ENCODE assay signal across 17 cellular contexts in the genomic region with DNA sequence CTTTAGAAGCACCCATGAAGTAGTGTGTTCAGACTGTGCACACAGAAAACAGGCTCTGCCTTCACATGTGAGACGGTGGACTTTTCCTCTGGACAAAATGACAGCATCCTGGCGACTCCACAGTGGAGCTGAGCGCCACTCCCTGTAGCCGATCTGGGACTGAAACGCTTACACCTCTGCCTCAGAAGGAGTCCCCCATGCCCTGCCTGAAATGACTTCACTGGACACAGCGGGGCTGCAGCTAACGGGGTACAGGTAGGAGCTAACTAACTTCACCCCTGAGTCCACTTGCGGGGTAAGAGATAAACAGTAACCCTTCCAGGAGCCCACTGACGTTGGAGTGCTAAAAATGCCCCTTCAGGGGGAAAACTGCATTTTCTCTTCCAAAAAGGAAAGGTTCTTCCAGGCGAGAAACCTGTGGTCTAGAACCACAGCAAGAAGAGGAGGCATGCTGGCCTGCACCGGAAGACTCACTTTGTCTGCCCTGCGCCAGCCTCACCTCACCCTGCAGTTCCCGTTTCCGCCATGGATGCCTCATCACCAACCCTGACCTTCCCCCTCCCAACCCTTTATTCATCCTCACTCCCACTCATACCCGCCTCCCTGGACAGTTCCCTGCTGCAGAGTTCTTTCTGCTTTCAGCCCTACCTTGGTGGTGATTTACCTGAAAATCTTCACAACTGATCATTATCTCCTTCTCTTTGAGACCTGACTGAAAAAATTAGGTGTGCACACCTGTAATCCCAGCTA. TPM values are rescaled to one million over a fixed set of nuclear protein-coding genes. Genes with fewer than 3 reads are reported as not detected.
DNase-seq lines count a peak whose midpoint lies in the region; ATAC-seq, FAIRE-seq and TF ChIP-seq lines count a peak whose summit lies in the region.
"Had no signal": no experiment of that assay in that cellular context is flagged by ENCODE, and none has a peak within 500 bp of the region (broad histone marks: within the 10 kb centered on the region; RNA-seq: fewer than 3 reads in every experiment).

No MANE protein-coding gene starts in this region.

- H3K4me2 ChIP-seq in HCT116 (ENCODE audit: low read length) = no peak overlapping the region
- H3K4me2 ChIP-seq in HepG2 (ENCODE audit: low read depth, low read length) = no peak overlapping the region

- peaks cover 6% of the 10 kb centered on the region for H3K36me3 Mint-ChIP-seq in activated naive CD8-positive, alpha-beta T cell treated with anti-CD3 and anti-CD28 coated beads for 36 hours

- intact Hi-C loops in HCT116 (cut with micrococcal nuclease) (no loop called here), HepG2 (cut with micrococcal nuclease; ENCODE audit: unreplicated experiment) (no loop called here)

- H3K4me1 Mint-ChIP-seq in activated naive CD8-positive, alpha-beta T cell treated with anti-CD3 and anti-CD28 coated beads for 36 hours = peaks cover 2% of the 10 kb centered on the region

- WGBS in HepG2 (ENCODE audit: low lambda C conversion rate) = 94% methylated on average over 15 of the region's 15 CpGs

- H3K4me3 ChIP-seq in HCT116 (replicated peaks in 1 of 2; ENCODE audit: low read depth in 1 of 2, low read length in 2 of 2) = no peak overlapping the region
- H3K4me3 ChIP-seq in HepG2 (replicated peaks in 1 of 3; ENCODE audit: insufficient read depth in 1 of 3, low read depth in 2 of 3, low read length in 3 of 3) = no peak overlapping the region
- H3K4me3 ChIP-seq: lung, pancreas, upper lobe of left lung had no signal

- H3K27me3 Mint-ChIP-seq in activated naive CD8-positive, alpha-beta T cell treated with anti-CD3 and anti-CD28 coated beads for 36 hours = no peaks in the 10 kb centered on the region

- H3K9me3 ChIP-seq in HCT116 (ENCODE audit: control insufficient read depth in 1 of 2, insufficient read depth in 1 of 2, low read depth in 1 of 2, low read length in 2 of 2) (no peaks in the 10 kb centered on the region), HepG2 (ENCODE audit: low read length) (no peaks in the 10 kb centered on the region)
- H3K9me3 ChIP-seq: pancreas, upper lobe of left lung had no signal

- TF ChIP-seq CTCF in HCT116 (IDR thresholded peaks at IDR 0.05 in 2 of 3, conservative IDR thresholded peaks at IDR 0.05 in 1 of 3; ENCODE audit: borderline replicate concordance in 1 of 3, insufficient read depth in 1 of 3, low read depth in 2 of 3, low read length in 2 of 3) (no peak), HepG2 (CRISPR knock-in tag; IDR thresholded peaks at IDR 0.05) (no peak)

- H3K27ac Mint-ChIP-seq in activated naive CD8-positive, alpha-beta T cell treated with anti-CD3 and anti-CD28 coated beads for 36 hours = peak overlapping the region; percentile 22

- no peak for TF ChIP-seq EP300 in HepG2 (IDR thresholded peaks at IDR 0.05; ENCODE audit: low read depth in 2 of 2, low read length in 2 of 2)
- no peak for TF ChIP-seq EP300 in HepG2 (CRISPR knock-in tag; IDR thresholded peaks at IDR 0.05; ENCODE audit: borderline replicate concordance)

- H3K4me1 ChIP-seq in HCT116 (ENCODE audit: control insufficient read depth in 1 of 2, insufficient read depth in 2 of 2, low read length in 2 of 2) (0 out of 4 replicates have a peak, but pooled peaks cover 0 to 2% of the 10 kb centered on the region in 2 experiments), HepG2 (ENCODE audit: insufficient read depth, low read length) (no peaks in the 10 kb centered on the region)
- H3K4me1 ChIP-seq: pancreas had no signal

- no peaks in the 10 kb centered on the region for H3K9me2 ChIP-seq in HCT116 (ENCODE audit: insufficient read depth)

- TF ChIP-seq RAD21 in HCT116 (IDR thresholded peaks at IDR 0.05; ENCODE audit: low read depth) (no peak), HepG2 (CRISPR knock-in tag; IDR thresholded peaks at IDR 0.05) (no peak)

- H2AFZ ChIP-seq in HCT116 (ENCODE audit: low read depth, low read length, poor library complexity, severe bottlenecking) (no peak overlapping the region), HepG2 (ENCODE audit: low read length) (no peak overlapping the region)

- no peak overlapping the region for H3K4me3 Mint-ChIP-seq in activated naive CD8-positive, alpha-beta T cell treated with anti-CD3 and anti-CD28 coated beads for 36 hours

- POLR2A ChIA-PET in HCT116 (lab: Charles Lee) (no interaction called here), HepG2 (lab: Yijun Ruan, JAX) (no interaction called here)

- in situ Hi-C loops in HepG2 (cut with HindIII; ENCODE audit: extremely low pct_ligation_motif_present, low pct_unique_long_range_greater_than_20kb) = no loop called here

- ATAC-seq in HCT116 (peak; percentile 76), HepG2 (peak; percentile 48; the same call in 2 of the 3 replicates), GM21786 (IDR thresholded peaks at IDR 0.05; ENCODE audit: unreplicated experiment) (no peak), GM18868 (IDR thresholded peaks at IDR 0.05; ENCODE audit: unreplicated experiment) (no peak)

- DNase-seq in DMS 273 (lab: John Stamatoyannopoulos, UW; ENCODE audit: unreplicated experiment) = peak; percentile 16
- no peak for DNase-seq in DMS 273 treated with DMSO at 0.1 percent for 48 hours (lab: John Stamatoyannopoulos, UW)
- no peak for DNase-seq in HCT116 (ENCODE audit: low read depth, low spot score)
- DNase-seq in activated naive CD8-positive, alpha-beta T cell treated with anti-CD3 and anti-CD28 coated beads for 36 hours = no peak
- no peak for DNase-seq in HepG2 (ENCODE audit: low spot score)
- no peak for DNase-seq in germinal center (ENCODE audit: low spot score)
- DNase-seq: NCI-H1105, NCI-H446, pancreas, RPMI8226, upper lobe of left lung had no signal

- H4K20me1 ChIP-seq in HCT116 (ENCODE audit: insufficient read depth) (no peaks in the 10 kb centered on the region), HepG2 (ENCODE audit: insufficient read depth, low read length) (no peaks in the 10 kb centered on the region)

- no TSS peak for BruUV-seq in HCT116 (replicated peaks; lab: Mats Ljungman, UMichigan)
- no TSS peak for BruUV-seq in HepG2 (replicated peaks; lab: Mats Ljungman, UMichigan)

- no peaks in the 10 kb centered on the region for H3K9me3 Mint-ChIP-seq in activated naive CD8-positive, alpha-beta T cell treated with anti-CD3 and anti-CD28 coated beads for 36 hours

- no peak overlapping the region for H3K9ac ChIP-seq in HCT116 (ENCODE audit: low read length)
- no peak overlapping the region for H3K9ac ChIP-seq in HepG2 (ENCODE audit: insufficient read depth, low read depth, low read length)

- FAIRE-seq in HepG2 (lab: Jason Lieb, UNC) = no peak
- FAIRE-seq: D721Med, endometrium, pancreas had no signal

- H3K36me3 ChIP-seq in HCT116 (ENCODE audit: control insufficient read depth in 1 of 2, insufficient read depth in 2 of 2, low read length in 2 of 2) (0 out of 4 replicates have a peak, but pooled peaks cover 0 to 3% of the 10 kb centered on the region in 2 experiments), HepG2 (replicated peaks in 1 of 2; ENCODE audit: control insufficient read depth in 1 of 2, insufficient read depth in 2 of 2, low read length in 2 of 2) (peaks cover 5 to 15% of the 10 kb centered on the region in 2 experiments; a peak in 3 of 5 replicates)

- H3K27me3 ChIP-seq in HCT116 (ENCODE audit: insufficient read depth, low read length) (no peaks in the 10 kb centered on the region), HepG2 (ENCODE audit: control insufficient read depth in 1 of 2, insufficient read depth in 2 of 2, low read length in 2 of 2) (no peaks in the 10 kb centered on the region)
- H3K27me3 ChIP-seq: pancreas, upper lobe of left lung had no signal

- no peak overlapping the region for H3K27ac ChIP-seq in HCT116 (ENCODE audit: low read depth, low read length)
- H3K27ac ChIP-seq in HepG2 (ENCODE audit: extremely low read length, insufficient read depth, low read length) = no peak overlapping the region
- H3K27ac ChIP-seq: 22Rv1, pancreas had no signal

- RAD21 ChIA-PET in HCT116 (lab: Charles Lee; ENCODE audit: low non-redundant PET in 1 of 2, low total read pairs in 2 of 2, uncharacterized antibody in 2 of 2, unreplicated experiment in 2 of 2) = interaction anchor here in 1 of 2 experiments (0.7 kb wide), 1 partner anchor 176 kb away, joined by 3 read pairs; no protein-coding TSS in a partner anchor

- H3K79me2 ChIP-seq in HCT116 (ENCODE audit: insufficient read depth, low read length) (no peaks in the 10 kb centered on the region), HepG2 (ENCODE audit: insufficient read depth, low read length) (no peaks in the 10 kb centered on the region)

- TF ChIP-seq POLR2A in HCT116 (IDR thresholded peaks at IDR 0.05; ENCODE audit: borderline replicate concordance, extremely low read depth, insufficient read depth, insufficient read length) (no peak), HepG2 (IDR thresholded peaks at IDR 0.05; ENCODE audit: insufficient read depth in 1 of 2, low read depth in 2 of 2, low read length in 2 of 2) (no peak)

- CTCF ChIA-PET in HCT116 (lab: Charles Lee) (no interaction called here), HepG2 (lab: Yijun Ruan, JAX; ENCODE audit: low intra/inter-chr PET ratio, low total read pairs) (no interaction called here)

RNA-seq across cellular contexts. Expression of a gene that starts 19.4 kb away (rescaled TPM):
- total RNA-seq in HCT116 (2021; ENCODE audit: unreplicated experiment) (45.6 TPM), HepG2 (2016; rRNA removed; fragmentation: Illumina TruSeq; extraction: Trizol) (15.1 and 16.0 TPM in 2 replicates)
- polyA plus RNA-seq in HCT116 (2012) = 38.0 and 42.4 TPM in 2 replicates
- 10 to 100 TPM; 11.7 to 13.8 TPM for total RNA-seq in activated naive CD8-positive, alpha-beta T cell treated with anti-CD3 and anti-CD28 coated beads for 36 hours
- total RNA-seq in HepG2 (2016; cell fraction: cytosol; rRNA removed; fragmentation: Illumina TruSeq; extraction: Trizol; ENCODE audit: low read depth) = 4.7 and 13.7 TPM in 2 replicates
- 13.4 and 18.2 TPM in 2 replicates for total RNA-seq in HepG2 (2016; cell fraction: insoluble cytoplasmic fraction; rRNA removed; fragmentation: Illumina TruSeq; extraction: Trizol)
- total RNA-seq in HepG2 (2016; cell fraction: membrane; rRNA removed; fragmentation: Illumina TruSeq; extraction: Trizol) = 11.1 and 11.3 TPM in 2 replicates
- total RNA-seq in HepG2 (2016; cell fraction: nucleus; rRNA removed; fragmentation: Illumina TruSeq; extraction: Trizol) = 12.0 and 13.2 TPM in 2 replicates
- polyA plus RNA-seq in HepG2 (2011; rRNA removed) = 17.1 and 19.8 TPM in 2 replicates
- polyA plus RNA-seq in HepG2 (2011; cell fraction: cytosol; rRNA removed) = 12.3 and 17.8 TPM in 2 replicates
- polyA plus RNA-seq in HepG2 (2011; cell fraction: nucleus; rRNA removed) = 45.5 and 45.6 TPM in 2 replicates
- 11.8 and 15.4 TPM in 2 replicates for polyA plus RNA-seq in HepG2 (2012)
- polyA plus RNA-seq in HepG2 (2016; cell fraction: cytosol; fragmentation: Illumina TruSeq; extraction: Trizol; ENCODE audit: low read depth) = 5.9 and 6.8 TPM in 2 replicates
- 13.7 and 14.0 TPM in 2 replicates for polyA plus RNA-seq in HepG2 (2016; cell fraction: insoluble cytoplasmic fraction; fragmentation: Illumina TruSeq; extraction: Trizol; ENCODE audit: low read depth)
- polyA plus RNA-seq in HepG2 (2016; cell fraction: membrane; fragmentation: Illumina TruSeq; extraction: Trizol; ENCODE audit: low read depth) = 8.4 and 8.6 TPM in 2 replicates
- polyA plus RNA-seq in HepG2 (2016; cell fraction: nucleus; fragmentation: Illumina TruSeq; extraction: Trizol; ENCODE audit: insufficient read depth, low read depth) = 27.6 and 30.0 TPM in 2 replicates
- polyA minus RNA-seq in HepG2 (2011; rRNA and poly(A)+ RNA removed; ENCODE audit: low replicate concordance) = 28.6 and 32.9 TPM in 2 replicates
- polyA minus RNA-seq in HepG2 (2011; cell fraction: cytosol; rRNA and poly(A)+ RNA removed) = 5.3 and 7.2 TPM in 2 replicates
- polyA minus RNA-seq in HepG2 (2011; cell fraction: nucleus; rRNA and poly(A)+ RNA removed) = 33.6 and 36.6 TPM in 2 replicates

Comparison
In these comparisons a context has a peak if more than half of its experiments do, and no peak if none do; other contexts are left out.
1. ATAC-seq: peak in HCT116 (single experiment) and HepG2 (single experiment); none in GM21786 (single experiment) and GM18868 (single experiment).